ENCODE assay signal across 16 cellular contexts in genomic region chr1:234582626-234583354, GRCh38. TPM values are rescaled to one million over a fixed set of nuclear protein-coding genes. Genes with fewer than 3 reads are reported as not detected.
DNase-seq lines count a peak whose midpoint lies in the region; ATAC-seq and TF ChIP-seq lines count a peak whose summit lies in the region.
"Had no signal": no experiment of that assay in that cellular context is flagged by ENCODE, and none has a peak within 500 bp of the region (broad histone marks: within the 10 kb centered on the region; RNA-seq: fewer than 3 reads in every experiment).

No MANE protein-coding gene starts in this region.

- H4K8ac ChIP-seq in mesenchymal stem cell (ENCODE audit: low read length): no peak overlapping the region

- no peak for TF ChIP-seq CTCF in stomach (IDR thresholded peaks at IDR 0.05)

- H2BK5ac ChIP-seq in mesenchymal stem cell (ENCODE audit: low read depth, low read length, poor library complexity, severe bottlenecking): no peak overlapping the region

- no peak overlapping the region for H3K23ac ChIP-seq in mesenchymal stem cell (ENCODE audit: low read length in 2 of 2)

- H3K4me2 ChIP-seq in mesenchymal stem cell (ENCODE audit: low read length, poor library complexity, severe bottlenecking): no peak overlapping the region
- H3K4me2 ChIP-seq: hepatocyte had no signal

- no peaks in the 10 kb centered on the region for H3K27me3 ChIP-seq in stomach
- no peaks in the 10 kb centered on the region for H3K27me3 ChIP-seq in mesenchymal stem cell (ENCODE audit: control insufficient read depth in 1 of 2, insufficient read depth in 1 of 2, low read length in 2 of 2)
- H3K27me3 ChIP-seq: hepatocyte had no signal

- DNase-seq in RPMI7951 (ENCODE audit: low read depth) (peak; percentile 45), epidermal melanocyte (ENCODE audit: insufficient read length, low spot score) (peak; percentile 50), midbrain (lab: John Stamatoyannopoulos, UW) (peak; percentile 11), stomach (no peak), mesenchymal stem cell (no peak), NCI-H2227 treated with DMSO at 0.1 percent for 48 hours (lab: John Stamatoyannopoulos, UW) (no peak), islet precursor cell (no peak)
- DNase-seq: central memory CD4-positive, alpha-beta T cell; DMS 273 treated with DMSO at 0.1 percent for 48 hours; HCEC 1CT; NCI-H1694 treated with DMSO at 0.1 percent for 48 hours; NCI-H69; stimulated activated naive CD8-positive, alpha-beta T cell treated with anti-CD3 and anti-CD28 coated beads, Interleukin-15, amount 100 ng/mL, for 72 hours had no signal

- ATAC-seq in HG03469 (IDR thresholded peaks at IDR 0.05; ENCODE audit: unreplicated experiment): no peak
- ATAC-seq: stimulated activated naive CD8-positive, alpha-beta T cell treated with anti-CD3 and anti-CD28 coated beads, Interleukin-15, amount 100 ng/mL, for 72 hours; WTC11 had no signal

- H2AFZ ChIP-seq in mesenchymal stem cell (ENCODE audit: low read depth, low read length): no peak overlapping the region
- H2AFZ ChIP-seq: hepatocyte had no signal

- no peak overlapping the region for H3K4me3 ChIP-seq in stomach
- no peak overlapping the region for H3K4me3 ChIP-seq in mesenchymal stem cell (ENCODE audit: insufficient read depth in 1 of 2, low read depth in 1 of 2, low read length in 2 of 2)
- H3K4me3 ChIP-seq: hepatocyte had no signal

- H2BK120ac ChIP-seq in mesenchymal stem cell (ENCODE audit: low read depth, low read length): no peak overlapping the region

- no peak overlapping the region for H3K14ac ChIP-seq in mesenchymal stem cell (ENCODE audit: low read length in 2 of 2)

- no peaks in the 10 kb centered on the region for H3K36me3 ChIP-seq in stomach
- no peaks in the 10 kb centered on the region for H3K36me3 ChIP-seq in mesenchymal stem cell (ENCODE audit: control insufficient read depth in 1 of 2, insufficient read depth in 2 of 2, low read depth in 1 of 2, low read length in 2 of 2)

- H4K91ac ChIP-seq in mesenchymal stem cell (ENCODE audit: low read length): no peak overlapping the region

- no peak overlapping the region for H3K9ac ChIP-seq in mesenchymal stem cell (ENCODE audit: low read length)

- no peak for TF ChIP-seq EP300 in stomach (IDR thresholded peaks at IDR 0.05)

- H3K27ac ChIP-seq in stomach (peak overlapping the region; percentile 7 to 85 (median 72)), mesenchymal stem cell (ENCODE audit: low read length, poor library complexity, severe bottlenecking) (no peak overlapping the region)
- H3K27ac ChIP-seq: hepatocyte had no signal

- H2AK5ac ChIP-seq in mesenchymal stem cell (ENCODE audit: low read length, severe bottlenecking): no peak overlapping the region

- intact Hi-C loops in stomach (cut with DNase I; ENCODE audit: low total_unique reads): no loop called here

- no peak overlapping the region for H3K4ac ChIP-seq in mesenchymal stem cell (ENCODE audit: low read depth in 1 of 2, low read length in 2 of 2)

- peaks cover 9 to 49% (median 28%) of the 10 kb centered on the region in 4 donors for H3K4me1 ChIP-seq in stomach
- peaks cover 2% of the 10 kb centered on the region for H3K4me1 ChIP-seq in mesenchymal stem cell (ENCODE audit: control insufficient read depth, insufficient read depth, low read depth, low read length)

- no peak overlapping the region for H2BK12ac ChIP-seq in mesenchymal stem cell (ENCODE audit: low read length in 2 of 2)

- no peaks in the 10 kb centered on the region for H3K79me1 ChIP-seq in mesenchymal stem cell (replicated peaks; ENCODE audit: low read length, poor library complexity, severe bottlenecking)

- no peak overlapping the region for H2BK15ac ChIP-seq in mesenchymal stem cell (ENCODE audit: low read depth, poor library complexity, severe bottlenecking)

- no peak overlapping the region for H3K18ac ChIP-seq in mesenchymal stem cell (ENCODE audit: low read depth in 1 of 2, low read length in 2 of 2)

- no peak for TF ChIP-seq POLR2A in stomach (IDR thresholded peaks at IDR 0.05)

- 74 to 80% (median 79%) methylated on average over 10 of the region's 10 CpGs for WGBS in stomach, 5 donors
- WGBS in mesenchymal stem cell: 94% methylated on average over 7 of the region's 10 CpGs

- H3K9me3 ChIP-seq in stomach (no peaks in the 10 kb centered on the region), mesenchymal stem cell (ENCODE audit: control insufficient read depth, low read length) (no peaks in the 10 kb centered on the region)

RNA-seq across cellular contexts. Expression of gene IRF2BP2, which starts 27.2 kb away (rescaled TPM):
- total RNA-seq in RPMI7951 (2014; rRNA removed; shearing (Covaris generic)): 41.6 and 47.7 TPM in 2 replicates
- 100 to 1,000 TPM in 2 of 5 donors, 10 to 100 TPM in 3; 58.3 to 218 (median 81.1) TPM for total RNA-seq in stomach
- 10 to 100 TPM; 39.6 to 57.0 (median 51.5) TPM for polyA plus RNA-seq in stomach
- 98.6 TPM for polyA plus RNA-seq in mesenchymal stem cell (2013, experiment 1 of 2)
- polyA plus RNA-seq in mesenchymal stem cell (2013, experiment 2 of 2): 94.7 TPM

Comparison
In these comparisons a context has a peak if more than half of its experiments do, and no peak if none do; other contexts are left out.
1. DNase-seq: peak in RPMI7951 (single experiment), epidermal melanocyte (single experiment) and midbrain (single experiment); none in stomach (single experiment), mesenchymal stem cell (single experiment), NCI-H2227 treated with DMSO at 0.1 percent for 48 hours (single experiment) and islet precursor cell (single experiment).